Comparison of ENCODE assay signal across 12 cellular contexts in genomic region chr20:50163570-50164317, GRCh38. TPM values are rescaled to one million over a fixed set of nuclear protein-coding genes. Genes with fewer than 3 reads are reported as not detected.
DNase-seq lines count a peak whose midpoint lies in the region; FAIRE-seq and TF ChIP-seq lines count a peak whose summit lies in the region.
"Had no signal": no experiment of that assay in that cellular context is flagged by ENCODE, and none has a peak within 500 bp of the region (broad histone marks: within the 10 kb centered on the region; RNA-seq: fewer than 3 reads in every experiment).

No MANE protein-coding gene starts in this region.

- peak overlapping the region; percentile 32 to 80 for H2BK12ac ChIP-seq in mesenchymal stem cell (ENCODE audit: low read length in 2 of 2)

- peak overlapping the region; percentile 2 for H2BK120ac ChIP-seq in mesenchymal stem cell (ENCODE audit: low read depth, low read length)

- DNase-seq in activated CD4-positive, alpha-beta T cell treated with anti-CD3 and anti-CD28 coated beads, Interleukin-2, amount 10 ng/mL, durations not matched to agents 24 days and 14 days = no peak
- no peak for DNase-seq in activated CD4-positive, alpha-beta T cell treated with anti-CD3 and anti-CD28 coated beads, Interleukin-2, amount 50 U/mL, for 4 hours
- DNase-seq in bronchial epithelial cell (ENCODE audit: low read depth) (peak; percentile 79), mesenchymal stem cell (peak; percentile 39), vagina (ENCODE audit: extremely low spot score in 2 of 2) (no peak), D721Med (ENCODE audit: insufficient read length, low spot score) (no peak), SIG-M5 treated with dmso at 0.1 percent for 504 hours (lab: John Stamatoyannopoulos, UW; ENCODE audit: unreplicated experiment) (no peak)
- no peak for DNase-seq in stimulated activated naive CD4-positive, alpha-beta T cell (lab: John Stamatoyannopoulos, UW)
- DNase-seq: activated CD8-positive, alpha-beta memory T cell treated with anti-CD3 and anti-CD28 coated beads for 24 hours; brain microvascular endothelial cell had no signal

- peak overlapping the region; percentile 45 for H2AK5ac ChIP-seq in mesenchymal stem cell (ENCODE audit: low read length, severe bottlenecking)

- H4K8ac ChIP-seq in mesenchymal stem cell (ENCODE audit: low read length) = peak overlapping the region; percentile 77

- H3K4me1 ChIP-seq in mesenchymal stem cell (ENCODE audit: control insufficient read depth, insufficient read depth, low read depth, low read length) (peaks cover 17% of the 10 kb centered on the region), vagina (peaks cover 39% of the 10 kb centered on the region)

- no peak overlapping the region for H2BK5ac ChIP-seq in mesenchymal stem cell (ENCODE audit: low read depth, low read length, poor library complexity, severe bottlenecking)

- TF ChIP-seq POLR2A in vagina (IDR thresholded peaks at IDR 0.05) = no peak

- H3K14ac ChIP-seq in mesenchymal stem cell (ENCODE audit: low read length in 2 of 2) = no peak overlapping the region

- H3K4me1 Mint-ChIP-seq in activated CD4-positive, alpha-beta T cell treated with anti-CD3 and anti-CD28 coated beads, Interleukin-2, amount 10 ng/mL, durations not matched to agents 24 days and 14 days = peaks cover 11% of the 10 kb centered on the region

- no peaks in the 10 kb centered on the region for H3K9me3 Mint-ChIP-seq in activated CD4-positive, alpha-beta T cell treated with anti-CD3 and anti-CD28 coated beads, Interleukin-2, amount 10 ng/mL, durations not matched to agents 24 days and 14 days
- H3K9me3 Mint-ChIP-seq: stimulated activated naive CD8-positive, alpha-beta T cell treated with anti-CD3 and anti-CD28 coated beads, Interleukin-15, Interleukin-2, amounts not matched to agents 100 ng/mL and 50 ng/mL, for 24 hours had no signal

- TF ChIP-seq CTCF in bronchial epithelial cell (IDR thresholded peaks at IDR 0.05; ENCODE audit: insufficient read depth, low read length, severe bottlenecking) = no peak
- no peak for TF ChIP-seq CTCF in vagina (IDR thresholded peaks at IDR 0.05)
- TF ChIP-seq CTCF in D721Med (IDR thresholded peaks at IDR 0.05; ENCODE audit: insufficient read depth, missing control alignments) = no peak

- H4K91ac ChIP-seq in mesenchymal stem cell (ENCODE audit: low read length) = peak overlapping the region; percentile 64

- H3K9me3 ChIP-seq in mesenchymal stem cell (ENCODE audit: control insufficient read depth, low read length) (no peaks in the 10 kb centered on the region), vagina (no peaks in the 10 kb centered on the region)

- H3K27me3 ChIP-seq in bronchial epithelial cell (ENCODE audit: control insufficient read depth, insufficient read depth, low read length) (no peaks in the 10 kb centered on the region), mesenchymal stem cell (ENCODE audit: control insufficient read depth in 1 of 2, insufficient read depth in 1 of 2, low read length in 2 of 2) (no peaks in the 10 kb centered on the region), vagina (no peaks in the 10 kb centered on the region)
- H3K27me3 ChIP-seq: brain microvascular endothelial cell had no signal

- no peak overlapping the region for H3K4me3 Mint-ChIP-seq in activated CD4-positive, alpha-beta T cell treated with anti-CD3 and anti-CD28 coated beads, Interleukin-2, amount 10 ng/mL, durations not matched to agents 24 days and 14 days
- H3K4me3 Mint-ChIP-seq: B cell; stimulated activated naive CD8-positive, alpha-beta T cell treated with anti-CD3 and anti-CD28 coated beads, Interleukin-15, Interleukin-2, amounts not matched to agents 100 ng/mL and 50 ng/mL, for 24 hours had no signal

- H3K79me1 ChIP-seq in mesenchymal stem cell (replicated peaks; ENCODE audit: low read length, poor library complexity, severe bottlenecking) = no peaks in the 10 kb centered on the region

- peak overlapping the region; percentile 57 to 76 for H3K18ac ChIP-seq in mesenchymal stem cell (ENCODE audit: low read depth in 1 of 2, low read length in 2 of 2)

- no peak overlapping the region for H2BK15ac ChIP-seq in mesenchymal stem cell (ENCODE audit: low read depth, poor library complexity, severe bottlenecking)

- WGBS in mesenchymal stem cell = 72% methylated on average over 7 of the region's 9 CpGs

- H3K4me2 ChIP-seq in mesenchymal stem cell (ENCODE audit: low read length, poor library complexity, severe bottlenecking) = no peak overlapping the region

- no peak for FAIRE-seq in bronchial epithelial cell (lab: Jason Lieb, UNC)
- FAIRE-seq in D721Med (lab: Jason Lieb, UNC) = no peak

- no peaks in the 10 kb centered on the region for H3K36me3 Mint-ChIP-seq in activated CD4-positive, alpha-beta T cell treated with anti-CD3 and anti-CD28 coated beads, Interleukin-2, amount 10 ng/mL, durations not matched to agents 24 days and 14 days (ENCODE audit: low read depth)

- peak overlapping the region; percentile 8 to 48 for H3K4ac ChIP-seq in mesenchymal stem cell (ENCODE audit: low read depth in 1 of 2, low read length in 2 of 2)

- H3K27ac ChIP-seq in mesenchymal stem cell (ENCODE audit: low read length, poor library complexity, severe bottlenecking) (peak overlapping the region; percentile 48), vagina (peak overlapping the region; percentile 71)
- H3K27ac ChIP-seq: brain microvascular endothelial cell had no signal

- no peak overlapping the region for H2AFZ ChIP-seq in mesenchymal stem cell (ENCODE audit: low read depth, low read length)

- intact Hi-C loops in activated CD4-positive, alpha-beta T cell treated with anti-CD3 and anti-CD28 coated beads, Interleukin-2, amount 10 ng/mL, durations not matched to agents 24 days and 14 days (cut with micrococcal nuclease) = no loop called here
- intact Hi-C loops in vagina (cut with DNase I) = no loop called here

- H3K27me3 Mint-ChIP-seq in activated CD4-positive, alpha-beta T cell treated with anti-CD3 and anti-CD28 coated beads, Interleukin-2, amount 10 ng/mL, durations not matched to agents 24 days and 14 days = peaks cover 4% of the 10 kb centered on the region
- H3K27me3 Mint-ChIP-seq: stimulated activated naive CD8-positive, alpha-beta T cell treated with anti-CD3 and anti-CD28 coated beads, Interleukin-15, Interleukin-2, amounts not matched to agents 100 ng/mL and 50 ng/mL, for 24 hours had no signal

- no peak overlapping the region for H3K4me3 ChIP-seq in bronchial epithelial cell (ENCODE audit: low read depth, low read length)
- H3K4me3 ChIP-seq in mesenchymal stem cell (ENCODE audit: insufficient read depth in 1 of 2, low read depth in 1 of 2, low read length in 2 of 2) = no peak overlapping the region
- H3K4me3 ChIP-seq in vagina = no peak overlapping the region

- peak overlapping the region in 1 of 2 experiments; percentile 0 for H3K23ac ChIP-seq in mesenchymal stem cell (ENCODE audit: low read length in 2 of 2)

- peak overlapping the region; percentile 29 for H3K27ac Mint-ChIP-seq in activated CD4-positive, alpha-beta T cell treated with anti-CD3 and anti-CD28 coated beads, Interleukin-2, amount 10 ng/mL, durations not matched to agents 24 days and 14 days
- H3K27ac Mint-ChIP-seq: B cell; stimulated activated naive CD8-positive, alpha-beta T cell treated with anti-CD3 and anti-CD28 coated beads, Interleukin-15, Interleukin-2, amounts not matched to agents 100 ng/mL and 50 ng/mL, for 24 hours had no signal

- no peaks in the 10 kb centered on the region for H3K36me3 ChIP-seq in bronchial epithelial cell (ENCODE audit: control insufficient read depth, insufficient read depth, low read length)
- no peaks in the 10 kb centered on the region for H3K36me3 ChIP-seq in mesenchymal stem cell (ENCODE audit: control insufficient read depth in 1 of 2, insufficient read depth in 2 of 2, low read depth in 1 of 2, low read length in 2 of 2)
- no peaks in the 10 kb centered on the region for H3K36me3 ChIP-seq in vagina
- H3K36me3 ChIP-seq: brain microvascular endothelial cell had no signal

- H3K9ac ChIP-seq in mesenchymal stem cell (ENCODE audit: low read length) = peak overlapping the region; percentile 40

RNA-seq across cellular contexts. Expression of gene PEDS1, which starts 10.2 kb away (rescaled TPM):
- total RNA-seq in activated CD4-positive, alpha-beta T cell treated with anti-CD3 and anti-CD28 coated beads, Interleukin-2, amount 10 ng/mL, durations not matched to agents 24 days and 14 days = 26.3 and 30.2 TPM in 2 replicates
- total RNA-seq in bronchial epithelial cell = 9.7 and 16.9 TPM in 2 replicates
- polyA plus RNA-seq in mesenchymal stem cell (2013, experiment 1 of 2) = 59.1 TPM
- 58.4 TPM for polyA plus RNA-seq in mesenchymal stem cell (2013, experiment 2 of 2)
- total RNA-seq in vagina = 25.5 TPM

RNA-seq across cellular contexts. Expression of gene CEBPB, which starts 26.9 kb away (rescaled TPM):
- total RNA-seq in activated CD4-positive, alpha-beta T cell treated with anti-CD3 and anti-CD28 coated beads, Interleukin-2, amount 10 ng/mL, durations not matched to agents 24 days and 14 days = 45.5 and 45.9 TPM in 2 replicates
- 71.3 and 118 TPM in 2 replicates for total RNA-seq in bronchial epithelial cell
- polyA plus RNA-seq in mesenchymal stem cell (2013, experiment 1 of 2) = 130 TPM
- 131 TPM for polyA plus RNA-seq in mesenchymal stem cell (2013, experiment 2 of 2)
- total RNA-seq in vagina = 264 TPM

RNA-seq across cellular contexts. Expression of gene UBE2V1, which starts 50.8 kb away (rescaled TPM):
- total RNA-seq in activated CD4-positive, alpha-beta T cell treated with anti-CD3 and anti-CD28 coated beads, Interleukin-2, amount 10 ng/mL, durations not matched to agents 24 days and 14 days = 142 and 153 TPM in 2 replicates
- 18.4 and 30.2 TPM in 2 replicates for total RNA-seq in bronchial epithelial cell
- polyA plus RNA-seq in mesenchymal stem cell (2013, experiment 1 of 2) = 292 TPM
- polyA plus RNA-seq in mesenchymal stem cell (2013, experiment 2 of 2) = 286 TPM
- 74.2 TPM for total RNA-seq in vagina

Comparison
In these comparisons a context has a peak if more than half of its experiments do, and no peak if none do; other contexts are left out.
1. DNase-seq: peak in bronchial epithelial cell (single experiment) and mesenchymal stem cell (single experiment); none in activated CD4-positive, alpha-beta T cell treated with anti-CD3 and anti-CD28 coated beads, Interleukin-2, amount 10 ng/mL, durations not matched to agents 24 days and 14 days (single experiment), activated CD4-positive, alpha-beta T cell treated with anti-CD3 and anti-CD28 coated beads, Interleukin-2, amount 50 U/mL, for 4 hours (0 of 2), vagina (0 of 2), stimulated activated naive CD4-positive, alpha-beta T cell (0 of 6), D721Med (single experiment) and SIG-M5 treated with dmso at 0.1 percent for 504 hours (single experiment).